Comparison of ENCODE assay signal across 1 cellular context in the genomic region with DNA sequence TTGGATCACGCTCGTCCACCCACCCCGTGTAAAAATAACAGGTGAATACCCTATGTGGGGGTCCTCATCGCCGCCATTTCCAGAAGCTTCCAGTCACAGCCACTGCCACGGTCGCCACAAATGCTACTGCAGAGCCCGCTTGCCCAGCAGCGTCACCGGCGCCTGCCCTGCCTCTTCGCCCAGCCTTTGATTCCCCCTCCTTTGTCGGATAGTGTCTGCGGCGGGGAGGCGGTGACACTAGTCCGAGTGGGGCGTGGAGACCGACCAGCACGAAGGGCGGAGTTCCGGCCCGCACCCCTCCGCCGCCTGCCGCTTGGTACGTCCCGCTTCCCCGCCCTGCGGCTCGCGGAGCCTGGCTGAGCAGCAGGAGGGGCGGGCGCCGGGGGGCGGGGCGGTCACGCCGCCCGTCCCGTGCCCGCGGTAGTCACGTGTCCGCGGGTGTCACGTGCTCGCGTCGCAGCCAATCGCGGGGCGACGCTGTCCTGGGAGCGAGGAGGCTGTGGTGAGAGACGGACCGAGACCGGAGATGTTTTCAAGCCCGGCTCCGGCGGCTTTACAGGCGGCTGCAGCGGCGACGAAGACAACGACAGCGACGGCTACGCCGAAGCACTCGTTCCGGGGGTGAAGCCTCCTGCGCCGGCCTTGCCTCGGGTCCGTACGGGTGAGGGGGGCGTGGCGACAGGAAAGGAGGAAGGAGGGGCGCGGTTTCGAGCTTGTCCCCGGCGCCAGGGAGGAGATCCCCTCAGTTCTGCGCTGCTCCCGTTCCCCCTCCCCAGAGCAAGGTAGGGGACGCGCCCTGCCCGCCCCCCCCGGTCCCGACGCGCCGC.
A peak's percentile ranks its signal among the peaks of the same experiment; 100 is the strongest.
TF ChIP-seq lines count a peak whose summit lies in the region.

A gene (plus strand): TSS at position 467 of the 827 bp plus-strand sequence. CDS start 45,652 bp downstream, outside the sequence.

TF ChIP-seq in HepG2, 621 proteins besides CTCF, POLR2A, EP300 and RAD21 (continued from another document):
- TF ChIP-seq, protein P1, sequence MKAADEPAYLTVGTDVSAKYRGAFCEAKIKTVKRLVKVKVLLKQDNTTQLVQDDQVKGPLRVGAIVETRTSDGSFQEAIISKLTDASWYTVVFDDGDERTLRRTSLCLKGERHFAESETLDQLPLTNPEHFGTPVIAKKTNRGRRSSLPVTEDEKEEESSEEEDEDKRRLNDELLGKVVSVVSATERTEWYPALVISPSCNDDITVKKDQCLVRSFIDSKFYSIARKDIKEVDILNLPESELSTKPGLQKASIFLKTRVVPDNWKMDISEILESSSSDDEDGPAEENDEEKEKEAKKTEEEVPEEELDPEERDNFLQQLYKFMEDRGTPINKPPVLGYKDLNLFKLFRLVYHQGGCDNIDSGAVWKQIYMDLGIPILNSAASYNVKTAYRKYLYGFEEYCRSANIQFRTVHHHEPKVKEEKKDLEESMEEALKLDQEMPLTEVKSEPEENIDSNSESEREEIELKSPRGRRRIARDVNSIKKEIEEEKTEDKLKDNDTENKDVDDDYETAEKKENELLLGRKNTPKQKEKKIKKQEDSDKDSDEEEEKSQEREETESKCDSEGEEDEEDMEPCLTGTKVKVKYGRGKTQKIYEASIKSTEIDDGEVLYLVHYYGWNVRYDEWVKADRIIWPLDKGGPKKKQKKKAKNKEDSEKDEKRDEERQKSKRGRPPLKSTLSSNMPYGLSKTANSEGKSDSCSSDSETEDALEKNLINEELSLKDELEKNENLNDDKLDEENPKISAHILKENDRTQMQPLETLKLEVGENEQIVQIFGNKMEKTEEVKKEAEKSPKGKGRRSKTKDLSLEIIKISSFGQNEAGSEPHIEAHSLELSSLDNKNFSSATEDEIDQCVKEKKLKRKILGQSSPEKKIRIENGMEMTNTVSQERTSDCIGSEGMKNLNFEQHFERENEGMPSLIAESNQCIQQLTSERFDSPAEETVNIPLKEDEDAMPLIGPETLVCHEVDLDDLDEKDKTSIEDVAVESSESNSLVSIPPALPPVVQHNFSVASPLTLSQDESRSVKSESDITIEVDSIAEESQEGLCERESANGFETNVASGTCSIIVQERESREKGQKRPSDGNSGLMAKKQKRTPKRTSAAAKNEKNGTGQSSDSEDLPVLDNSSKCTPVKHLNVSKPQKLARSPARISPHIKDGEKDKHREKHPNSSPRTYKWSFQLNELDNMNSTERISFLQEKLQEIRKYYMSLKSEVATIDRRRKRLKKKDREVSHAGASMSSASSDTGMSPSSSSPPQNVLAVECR (CRISPR knock-in tag; IDR thresholded peaks at IDR 0.05; ENCODE audit: borderline replicate concordance): peak; percentile 92
- TF ChIP-seq MIER3 (CRISPR knock-in tag; IDR thresholded peaks at IDR 0.05; ENCODE audit: borderline replicate concordance) (no peak), PPARG (CRISPR knock-in tag; conservative IDR thresholded peaks at IDR 0.05) (no peak), ZNF709 (CRISPR knock-in tag; IDR thresholded peaks at IDR 0.05) (peak; percentile 61)
- TF ChIP-seq, protein P2, sequence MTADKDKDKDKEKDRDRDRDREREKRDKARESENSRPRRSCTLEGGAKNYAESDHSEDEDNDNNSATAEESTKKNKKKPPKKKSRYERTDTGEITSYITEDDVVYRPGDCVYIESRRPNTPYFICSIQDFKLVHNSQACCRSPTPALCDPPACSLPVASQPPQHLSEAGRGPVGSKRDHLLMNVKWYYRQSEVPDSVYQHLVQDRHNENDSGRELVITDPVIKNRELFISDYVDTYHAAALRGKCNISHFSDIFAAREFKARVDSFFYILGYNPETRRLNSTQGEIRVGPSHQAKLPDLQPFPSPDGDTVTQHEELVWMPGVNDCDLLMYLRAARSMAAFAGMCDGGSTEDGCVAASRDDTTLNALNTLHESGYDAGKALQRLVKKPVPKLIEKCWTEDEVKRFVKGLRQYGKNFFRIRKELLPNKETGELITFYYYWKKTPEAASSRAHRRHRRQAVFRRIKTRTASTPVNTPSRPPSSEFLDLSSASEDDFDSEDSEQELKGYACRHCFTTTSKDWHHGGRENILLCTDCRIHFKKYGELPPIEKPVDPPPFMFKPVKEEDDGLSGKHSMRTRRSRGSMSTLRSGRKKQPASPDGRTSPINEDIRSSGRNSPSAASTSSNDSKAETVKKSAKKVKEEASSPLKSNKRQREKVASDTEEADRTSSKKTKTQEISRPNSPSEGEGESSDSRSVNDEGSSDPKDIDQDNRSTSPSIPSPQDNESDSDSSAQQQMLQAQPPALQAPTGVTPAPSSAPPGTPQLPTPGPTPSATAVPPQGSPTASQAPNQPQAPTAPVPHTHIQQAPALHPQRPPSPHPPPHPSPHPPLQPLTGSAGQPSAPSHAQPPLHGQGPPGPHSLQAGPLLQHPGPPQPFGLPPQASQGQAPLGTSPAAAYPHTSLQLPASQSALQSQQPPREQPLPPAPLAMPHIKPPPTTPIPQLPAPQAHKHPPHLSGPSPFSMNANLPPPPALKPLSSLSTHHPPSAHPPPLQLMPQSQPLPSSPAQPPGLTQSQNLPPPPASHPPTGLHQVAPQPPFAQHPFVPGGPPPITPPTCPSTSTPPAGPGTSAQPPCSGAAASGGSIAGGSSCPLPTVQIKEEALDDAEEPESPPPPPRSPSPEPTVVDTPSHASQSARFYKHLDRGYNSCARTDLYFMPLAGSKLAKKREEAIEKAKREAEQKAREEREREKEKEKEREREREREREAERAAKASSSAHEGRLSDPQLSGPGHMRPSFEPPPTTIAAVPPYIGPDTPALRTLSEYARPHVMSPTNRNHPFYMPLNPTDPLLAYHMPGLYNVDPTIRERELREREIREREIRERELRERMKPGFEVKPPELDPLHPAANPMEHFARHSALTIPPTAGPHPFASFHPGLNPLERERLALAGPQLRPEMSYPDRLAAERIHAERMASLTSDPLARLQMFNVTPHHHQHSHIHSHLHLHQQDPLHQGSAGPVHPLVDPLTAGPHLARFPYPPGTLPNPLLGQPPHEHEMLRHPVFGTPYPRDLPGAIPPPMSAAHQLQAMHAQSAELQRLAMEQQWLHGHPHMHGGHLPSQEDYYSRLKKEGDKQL (CRISPR knock-in tag; IDR thresholded peaks at IDR 0.05; ENCODE audit: low read depth): no peak
- TF ChIP-seq, protein P3, sequence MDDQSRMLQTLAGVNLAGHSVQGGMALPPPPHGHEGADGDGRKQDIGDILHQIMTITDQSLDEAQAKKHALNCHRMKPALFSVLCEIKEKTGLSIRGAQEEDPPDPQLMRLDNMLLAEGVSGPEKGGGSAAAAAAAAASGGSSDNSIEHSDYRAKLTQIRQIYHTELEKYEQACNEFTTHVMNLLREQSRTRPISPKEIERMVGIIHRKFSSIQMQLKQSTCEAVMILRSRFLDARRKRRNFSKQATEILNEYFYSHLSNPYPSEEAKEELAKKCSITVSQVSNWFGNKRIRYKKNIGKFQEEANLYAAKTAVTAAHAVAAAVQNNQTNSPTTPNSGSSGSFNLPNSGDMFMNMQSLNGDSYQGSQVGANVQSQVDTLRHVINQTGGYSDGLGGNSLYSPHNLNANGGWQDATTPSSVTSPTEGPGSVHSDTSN (CRISPR knock-in tag; IDR thresholded peaks at IDR 0.05; ENCODE audit: borderline replicate concordance): no peak
TF ChIP-seq in HepG2: peak in this region for 264.
